In genomic region chr19:49092686-49093085, GRCh38 we compare ENCODE assay signal across 1 cellular context.
TF ChIP-seq lines count a peak whose summit lies in the region.

No MANE protein-coding gene starts in this region.

TF ChIP-seq in HepG2, 621 proteins besides CTCF, POLR2A, EP300 and RAD21:
- TF ChIP-seq CCDC6 (CRISPR knock-in tag; IDR thresholded peaks at IDR 0.05) (no peak), ZNF121 (CRISPR knock-in tag; IDR thresholded peaks at IDR 0.05) (peak; percentile 79)
